Comparison of ENCODE assay signal across 1 cellular context in genomic region chr10:62058896-62059423, GRCh38.
TF ChIP-seq lines count a peak whose summit lies in the region.

No MANE protein-coding gene starts in this region.

TF ChIP-seq in HepG2, 621 proteins besides CTCF, POLR2A, EP300 and RAD21 (continued from another document):
- no peak for TF ChIP-seq ZNF784 (CRISPR knock-in tag; IDR thresholded peaks at IDR 0.05; ENCODE audit: borderline replicate concordance)
- peak; percentile 35; the same call in 1 of the 2 replicates for TF ChIP-seq BCL6 (CRISPR knock-in tag; IDR thresholded peaks at IDR 0.05)
- TF ChIP-seq, protein P1, sequence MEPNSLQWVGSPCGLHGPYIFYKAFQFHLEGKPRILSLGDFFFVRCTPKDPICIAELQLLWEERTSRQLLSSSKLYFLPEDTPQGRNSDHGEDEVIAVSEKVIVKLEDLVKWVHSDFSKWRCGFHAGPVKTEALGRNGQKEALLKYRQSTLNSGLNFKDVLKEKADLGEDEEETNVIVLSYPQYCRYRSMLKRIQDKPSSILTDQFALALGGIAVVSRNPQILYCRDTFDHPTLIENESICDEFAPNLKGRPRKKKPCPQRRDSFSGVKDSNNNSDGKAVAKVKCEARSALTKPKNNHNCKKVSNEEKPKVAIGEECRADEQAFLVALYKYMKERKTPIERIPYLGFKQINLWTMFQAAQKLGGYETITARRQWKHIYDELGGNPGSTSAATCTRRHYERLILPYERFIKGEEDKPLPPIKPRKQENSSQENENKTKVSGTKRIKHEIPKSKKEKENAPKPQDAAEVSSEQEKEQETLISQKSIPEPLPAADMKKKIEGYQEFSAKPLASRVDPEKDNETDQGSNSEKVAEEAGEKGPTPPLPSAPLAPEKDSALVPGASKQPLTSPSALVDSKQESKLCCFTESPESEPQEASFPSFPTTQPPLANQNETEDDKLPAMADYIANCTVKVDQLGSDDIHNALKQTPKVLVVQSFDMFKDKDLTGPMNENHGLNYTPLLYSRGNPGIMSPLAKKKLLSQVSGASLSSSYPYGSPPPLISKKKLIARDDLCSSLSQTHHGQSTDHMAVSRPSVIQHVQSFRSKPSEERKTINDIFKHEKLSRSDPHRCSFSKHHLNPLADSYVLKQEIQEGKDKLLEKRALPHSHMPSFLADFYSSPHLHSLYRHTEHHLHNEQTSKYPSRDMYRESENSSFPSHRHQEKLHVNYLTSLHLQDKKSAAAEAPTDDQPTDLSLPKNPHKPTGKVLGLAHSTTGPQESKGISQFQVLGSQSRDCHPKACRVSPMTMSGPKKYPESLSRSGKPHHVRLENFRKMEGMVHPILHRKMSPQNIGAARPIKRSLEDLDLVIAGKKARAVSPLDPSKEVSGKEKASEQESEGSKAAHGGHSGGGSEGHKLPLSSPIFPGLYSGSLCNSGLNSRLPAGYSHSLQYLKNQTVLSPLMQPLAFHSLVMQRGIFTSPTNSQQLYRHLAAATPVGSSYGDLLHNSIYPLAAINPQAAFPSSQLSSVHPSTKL (CRISPR knock-in tag; IDR thresholded peaks at IDR 0.05): no peak
- TF ChIP-seq RCOR2 (CRISPR knock-in tag; IDR thresholded peaks at IDR 0.05): no peak
- no peak for TF ChIP-seq ZBTB43 (CRISPR knock-in tag; conservative IDR thresholded peaks at IDR 0.05)
- TF ChIP-seq ZBTB10 (CRISPR knock-in tag; IDR thresholded peaks at IDR 0.05; ENCODE audit: borderline replicate concordance): no peak
